Comparison of ENCODE assay signal across 27 cellular contexts in the genomic region with DNA sequence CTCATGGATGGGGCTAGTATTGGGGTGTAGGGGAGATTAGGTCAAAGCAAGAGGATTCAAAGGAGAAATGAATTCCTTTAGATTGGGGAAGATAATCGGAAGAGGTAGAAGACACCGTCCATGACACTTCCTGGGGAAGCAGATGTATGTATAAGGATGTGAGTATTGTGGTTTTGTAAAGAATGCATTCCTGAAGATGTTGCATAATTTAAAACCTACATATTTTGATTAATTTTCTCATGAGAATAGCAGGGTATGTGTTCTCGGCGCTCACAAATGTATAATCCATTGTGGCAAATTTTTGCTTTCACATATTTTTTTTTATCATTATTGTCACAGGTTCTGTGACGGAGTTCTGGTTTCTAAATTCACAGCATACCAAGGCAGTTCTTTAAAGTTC. TPM values are rescaled to one million over a fixed set of nuclear protein-coding genes. Genes with fewer than 3 reads are reported as not detected.
DNase-seq lines count a peak whose midpoint lies in the region; ATAC-seq, FAIRE-seq and TF ChIP-seq lines count a peak whose summit lies in the region.
"Had no signal": no experiment of that assay in that cellular context is flagged by ENCODE, and none has a peak within 500 bp of the region (broad histone marks: within the 10 kb centered on the region; RNA-seq: fewer than 3 reads in every experiment).

No MANE protein-coding gene starts in this region.

- H3K4me1 ChIP-seq in HepG2 (ENCODE audit: insufficient read depth, low read length) (peaks cover 96% of the 10 kb centered on the region), right lobe of liver (peaks cover 0 to 25% (median 9%) of the 10 kb centered on the region in 4 donors), Panc1 (ENCODE audit: control insufficient read depth, insufficient read depth, low read length) (peaks cover 61% of the 10 kb centered on the region)

- in situ Hi-C loops in HepG2 (cut with HindIII; ENCODE audit: extremely low pct_ligation_motif_present, low pct_unique_long_range_greater_than_20kb) (no loop called here), Panc1 (cut with HindIII; ENCODE audit: low pct_unique_long_range_greater_than_20kb, low sequenced_read_pairs) (no loop called here)

- CTCF ChIA-PET in HepG2 (lab: Yijun Ruan, JAX; ENCODE audit: low intra/inter-chr PET ratio, low total read pairs), result no interaction called here
- CTCF ChIA-PET in Panc1 (lab: Charles Lee), result interaction anchor here (0.7 kb wide), 1 partner anchor 35 kb away, joined by 4 read pairs; no protein-coding TSS in a partner anchor

- H3K27ac Mint-ChIP-seq in osteocyte (ENCODE audit: unreplicated experiment), result peak overlapping the region; percentile 74
- H3K27ac Mint-ChIP-seq in activated naive CD8-positive, alpha-beta T cell treated with anti-CD3 and anti-CD28 coated beads, Interleukin-2, amount 50 U/mL, for 24 hours, result no peak overlapping the region
- H3K27ac Mint-ChIP-seq: activated CD4-positive, alpha-beta memory T cell treated with anti-CD3 and anti-CD28 coated beads, Interleukin-2, amount 10 ng/mL, durations not matched to agents 7 days and 5 days; dendritic cell treated with granulocyte-macrophage colony-stimulating factor and Interleukin-4, amounts not matched to agents 40 ng/mL and 50 ng/mL, for 4 days; nephron progenitor cell had no signal

- FAIRE-seq in HepG2 (lab: Jason Lieb, UNC), result no peak
- no peak for FAIRE-seq in bronchial epithelial cell (lab: Jason Lieb, UNC)
- FAIRE-seq: A549, D721Med, kidney had no signal

- BruUV-seq in HepG2 (replicated peaks; lab: Mats Ljungman, UMichigan), result no TSS peak
- BruUV-seq in Panc1 (replicated peaks; lab: Mats Ljungman, UMichigan), result TSS peak; percentile 84

- peak overlapping the region; percentile 24 for H3K4me3 Mint-ChIP-seq in osteocyte (ENCODE audit: unreplicated experiment)
- H3K4me3 Mint-ChIP-seq in activated naive CD8-positive, alpha-beta T cell treated with anti-CD3 and anti-CD28 coated beads, Interleukin-2, amount 50 U/mL, for 24 hours, result no peak overlapping the region
- H3K4me3 Mint-ChIP-seq: activated CD4-positive, alpha-beta memory T cell treated with anti-CD3 and anti-CD28 coated beads, Interleukin-2, amount 10 ng/mL, durations not matched to agents 7 days and 5 days; dendritic cell treated with granulocyte-macrophage colony-stimulating factor and Interleukin-4, amounts not matched to agents 40 ng/mL and 50 ng/mL, for 4 days; nephron progenitor cell had no signal

- H3K4me2 ChIP-seq in HepG2 (ENCODE audit: low read depth, low read length), result 0 out of 2 replicates have a peak overlapping the region, but pooled peaks have one; percentile 11

- peaks cover 50% of the 10 kb centered on the region for H3K4me1 Mint-ChIP-seq in osteocyte (ENCODE audit: unreplicated experiment)
- peaks cover 12% of the 10 kb centered on the region for H3K4me1 Mint-ChIP-seq in activated naive CD8-positive, alpha-beta T cell treated with anti-CD3 and anti-CD28 coated beads, Interleukin-2, amount 50 U/mL, for 24 hours

- DNase-seq in HepG2 (ENCODE audit: low spot score) (no peak), right lobe of liver (no peak), Panc1 (ENCODE audit: low read depth, low spot score) (no peak), bronchial epithelial cell (ENCODE audit: low read depth) (peak; percentile 45), osteocyte (ENCODE audit: extremely low spot score, unreplicated experiment) (no peak), NCI-H748 (lab: John Stamatoyannopoulos, UW; ENCODE audit: unreplicated experiment) (no peak)
- DNase-seq in activated naive CD8-positive, alpha-beta T cell treated with anti-CD3 and anti-CD28 coated beads, Interleukin-2, amount 50 U/mL, for 24 hours, result no peak
- DNase-seq: activated CD4-positive, alpha-beta memory T cell treated with anti-CD3 and anti-CD28 coated beads, Interleukin-2, amount 10 ng/mL, durations not matched to agents 7 days and 5 days; activated effector memory CD4-positive, alpha-beta T cell treated with anti-CD3 and anti-CD28 coated beads, Interleukin-2, amount 50 U/mL, for 16 hours; amniotic stem cell; kidney; MG63; NCI-H1436 treated with DMSO at 0.1 percent for 48 hours; NCI-H526 treated with DMSO at 0.1 percent for 48 hours; nephron progenitor cell; posterior cingulate gyrus; SHP77; stimulated activated naive CD8-positive, alpha-beta T cell treated with anti-CD3 and anti-CD28 coated beads, Interleukin-15, Interleukin-2, amounts not matched to agents 100 U/mL and 50 U/mL, for 24 hours had no signal

- no peak overlapping the region for H2AFZ ChIP-seq in HepG2 (ENCODE audit: low read length)

- no peaks in the 10 kb centered on the region for H3K9me3 Mint-ChIP-seq in osteocyte (ENCODE audit: unreplicated experiment)
- H3K9me3 Mint-ChIP-seq in activated naive CD8-positive, alpha-beta T cell treated with anti-CD3 and anti-CD28 coated beads, Interleukin-2, amount 50 U/mL, for 24 hours, result no peaks in the 10 kb centered on the region
- H3K9me3 Mint-ChIP-seq: activated CD4-positive, alpha-beta memory T cell treated with anti-CD3 and anti-CD28 coated beads, Interleukin-2, amount 10 ng/mL, durations not matched to agents 7 days and 5 days; dendritic cell treated with granulocyte-macrophage colony-stimulating factor and Interleukin-4, amounts not matched to agents 40 ng/mL and 50 ng/mL, for 4 days; nephron progenitor cell had no signal

- no peaks in the 10 kb centered on the region; a peak in 1 of 5 replicates for H3K27me3 ChIP-seq in HepG2 (ENCODE audit: control insufficient read depth in 1 of 2, insufficient read depth in 2 of 2, low read length in 2 of 2)
- H3K27me3 ChIP-seq in right lobe of liver, result no peaks in the 10 kb centered on the region
- no peaks in the 10 kb centered on the region for H3K27me3 ChIP-seq in Panc1 (ENCODE audit: control insufficient read depth, insufficient read depth, low read length)
- no peaks in the 10 kb centered on the region for H3K27me3 ChIP-seq in bronchial epithelial cell (ENCODE audit: control insufficient read depth, insufficient read depth, low read length)
- H3K27me3 ChIP-seq: cardiac muscle cell, MG63, vagina had no signal

- peak overlapping the region; percentile 81 for H3K27ac ChIP-seq in HepG2 (ENCODE audit: extremely low read length, insufficient read depth, low read length)
- no peak overlapping the region for H3K27ac ChIP-seq in right lobe of liver
- H3K27ac ChIP-seq in Panc1 (ENCODE audit: low read length), result peak overlapping the region; percentile 100
- H3K27ac ChIP-seq: cardiac muscle cell, vagina had no signal

- 100% methylated on average over 5 of the region's 5 CpGs for WGBS in HepG2 (ENCODE audit: low lambda C conversion rate)
- 60% methylated on average over 5 of the region's 5 CpGs for WGBS in right lobe of liver (ENCODE audit: insufficient coverage, low coverage, low lambda C conversion rate, missing lambda C conversion rate)

- TF ChIP-seq CTCF in HepG2 (CRISPR knock-in tag; IDR thresholded peaks at IDR 0.05), result no peak
- no peak for TF ChIP-seq CTCF in right lobe of liver (IDR thresholded peaks at IDR 0.05)
- TF ChIP-seq CTCF in Panc1 (IDR thresholded peaks at IDR 0.05), result no peak
- no peak for TF ChIP-seq CTCF in bronchial epithelial cell (IDR thresholded peaks at IDR 0.05; ENCODE audit: insufficient read depth, low read length, severe bottlenecking)
- no peak for TF ChIP-seq CTCF in osteocyte (IDR thresholded peaks at IDR 0.05)

- H3K36me3 Mint-ChIP-seq in osteocyte (ENCODE audit: unreplicated experiment), result no peaks in the 10 kb centered on the region
- no peaks in the 10 kb centered on the region for H3K36me3 Mint-ChIP-seq in activated naive CD8-positive, alpha-beta T cell treated with anti-CD3 and anti-CD28 coated beads, Interleukin-2, amount 50 U/mL, for 24 hours (ENCODE audit: low read depth)

- H4K20me1 ChIP-seq in HepG2 (ENCODE audit: insufficient read depth, low read length), result no peaks in the 10 kb centered on the region

- no peak for TF ChIP-seq POLR2A in HepG2 (IDR thresholded peaks at IDR 0.05; ENCODE audit: insufficient read depth in 1 of 2, low read depth in 2 of 2, low read length in 2 of 2)
- no peak for TF ChIP-seq POLR2A in right lobe of liver (IDR thresholded peaks at IDR 0.05)

- H3K36me3 ChIP-seq in HepG2 (replicated peaks in 1 of 2; ENCODE audit: control insufficient read depth in 1 of 2, insufficient read depth in 2 of 2, low read length in 2 of 2), result no peaks in the 10 kb centered on the region
- H3K36me3 ChIP-seq in right lobe of liver, result no peaks in the 10 kb centered on the region
- no peaks in the 10 kb centered on the region for H3K36me3 ChIP-seq in Panc1 (ENCODE audit: control insufficient read depth, insufficient read depth, low read length)
- H3K36me3 ChIP-seq in bronchial epithelial cell (ENCODE audit: control insufficient read depth, insufficient read depth, low read length), result no peaks in the 10 kb centered on the region
- H3K36me3 ChIP-seq: cardiac muscle cell, MG63, vagina had no signal

- H3K9ac ChIP-seq in HepG2 (ENCODE audit: insufficient read depth, low read depth, low read length), result no peak overlapping the region

- intact Hi-C loops in HepG2 (cut with micrococcal nuclease; ENCODE audit: unreplicated experiment), result no loop called here
- intact Hi-C loops in right lobe of liver (cut with DNase I), result no loop called here
- intact Hi-C loops in Panc1 (cut with micrococcal nuclease; ENCODE audit: unreplicated experiment), result no loop called here

- peaks cover 4% of the 10 kb centered on the region for H3K79me2 ChIP-seq in HepG2 (ENCODE audit: insufficient read depth, low read length)

- no peak for TF ChIP-seq RAD21 in HepG2 (CRISPR knock-in tag; IDR thresholded peaks at IDR 0.05)

- H3K4me3 ChIP-seq in HepG2 (replicated peaks in 1 of 3; ENCODE audit: insufficient read depth in 1 of 3, low read depth in 2 of 3, low read length in 3 of 3) (no peak overlapping the region), right lobe of liver (no peak overlapping the region), Panc1 (ENCODE audit: low read depth in 2 of 2, low read length in 2 of 2) (no peak overlapping the region), bronchial epithelial cell (ENCODE audit: low read depth, low read length) (no peak overlapping the region)
- H3K4me3 ChIP-seq: A549, cardiac muscle cell, MG63, vagina had no signal

- ATAC-seq in HepG2, result no peak
- ATAC-seq in right lobe of liver, result no peak
- no peak for ATAC-seq in Panc1
- no peak for ATAC-seq in activated naive CD8-positive, alpha-beta T cell treated with anti-CD3 and anti-CD28 coated beads, Interleukin-2, amount 50 U/mL, for 24 hours
- no peak for ATAC-seq in GM19463 (IDR thresholded peaks at IDR 0.05; ENCODE audit: unreplicated experiment)
- ATAC-seq: A549; activated CD4-positive, CD25-positive, alpha-beta regulatory T cell treated with anti-CD3 and anti-CD28 coated beads, Interleukin-2, amount 50 U/mL, for 24 hours; sciatic nerve; stimulated activated naive CD8-positive, alpha-beta T cell treated with anti-CD3 and anti-CD28 coated beads, Interleukin-15, Interleukin-2, amounts not matched to agents 100 U/mL and 50 U/mL, for 24 hours had no signal

- POLR2A ChIA-PET in HepG2 (lab: Yijun Ruan, JAX), result interaction anchor here (2.1 kb wide), 1 partner anchor 23 kb away, joined by 12 read pairs; no protein-coding TSS in a partner anchor
- POLR2A ChIA-PET in Panc1 (lab: Charles Lee), result no interaction called here

- H3K9me3 ChIP-seq in HepG2 (ENCODE audit: low read length) (no peaks in the 10 kb centered on the region), right lobe of liver (no peaks in the 10 kb centered on the region), Panc1 (ENCODE audit: control insufficient read depth, insufficient read depth, low read depth, low read length) (no peaks in the 10 kb centered on the region)
- H3K9me3 ChIP-seq: A549, MG63, vagina had no signal

- H3K27me3 Mint-ChIP-seq in osteocyte (ENCODE audit: unreplicated experiment), result no peaks in the 10 kb centered on the region
- no peaks in the 10 kb centered on the region for H3K27me3 Mint-ChIP-seq in activated naive CD8-positive, alpha-beta T cell treated with anti-CD3 and anti-CD28 coated beads, Interleukin-2, amount 50 U/mL, for 24 hours
- H3K27me3 Mint-ChIP-seq: dendritic cell treated with granulocyte-macrophage colony-stimulating factor and Interleukin-4, amounts not matched to agents 40 ng/mL and 50 ng/mL, for 4 days had no signal

- no peak for TF ChIP-seq EP300 in HepG2 (IDR thresholded peaks at IDR 0.05; ENCODE audit: low read depth in 2 of 2, low read length in 2 of 2)
- TF ChIP-seq EP300 in HepG2 (CRISPR knock-in tag; IDR thresholded peaks at IDR 0.05; ENCODE audit: borderline replicate concordance), result no peak

RNA-seq across cellular contexts. Expression of a gene that starts 5.4 kb away (rescaled TPM):
- total RNA-seq in HepG2 (2016; rRNA removed; fragmentation: Illumina TruSeq; extraction: Trizol), result 29.3 and 42.1 TPM in 2 replicates
- total RNA-seq in HepG2 (2016; cell fraction: cytosol; rRNA removed; fragmentation: Illumina TruSeq; extraction: Trizol; ENCODE audit: low read depth), result 8.7 and 9.3 TPM in 2 replicates
- 33.2 and 42.9 TPM in 2 replicates for total RNA-seq in HepG2 (2016; cell fraction: insoluble cytoplasmic fraction; rRNA removed; fragmentation: Illumina TruSeq; extraction: Trizol)
- total RNA-seq in HepG2 (2016; cell fraction: membrane; rRNA removed; fragmentation: Illumina TruSeq; extraction: Trizol), result 9.5 and 12.0 TPM in 2 replicates
- total RNA-seq in HepG2 (2016; cell fraction: nucleus; rRNA removed; fragmentation: Illumina TruSeq; extraction: Trizol), result 34.9 and 35.8 TPM in 2 replicates
- 139 and 185 TPM in 2 replicates for polyA plus RNA-seq in HepG2 (2011; rRNA removed)
- polyA plus RNA-seq in HepG2 (2011; cell fraction: cytosol; rRNA removed), result 73.1 and 90.2 TPM in 2 replicates
- 364 and 373 TPM in 2 replicates for polyA plus RNA-seq in HepG2 (2011; cell fraction: nucleus; rRNA removed)
- polyA plus RNA-seq in HepG2 (2012), result 85.0 and 141 TPM in 2 replicates
- polyA plus RNA-seq in HepG2 (2016; cell fraction: cytosol; fragmentation: Illumina TruSeq; extraction: Trizol; ENCODE audit: low read depth), result 3.5 and 4.0 TPM in 2 replicates
- polyA plus RNA-seq in HepG2 (2016; cell fraction: insoluble cytoplasmic fraction; fragmentation: Illumina TruSeq; extraction: Trizol; ENCODE audit: low read depth), result 37.9 and 40.2 TPM in 2 replicates
- 5.3 and 7.0 TPM in 2 replicates for polyA plus RNA-seq in HepG2 (2016; cell fraction: membrane; fragmentation: Illumina TruSeq; extraction: Trizol; ENCODE audit: low read depth)
- 40.4 and 41.7 TPM in 2 replicates for polyA plus RNA-seq in HepG2 (2016; cell fraction: nucleus; fragmentation: Illumina TruSeq; extraction: Trizol; ENCODE audit: insufficient read depth, low read depth)
- polyA minus RNA-seq in HepG2 (2011; rRNA and poly(A)+ RNA removed; ENCODE audit: low replicate concordance), result 0.05 and 121 TPM in 2 replicates
- 79.2 and 81.2 TPM in 2 replicates for polyA minus RNA-seq in HepG2 (2011; cell fraction: cytosol; rRNA and poly(A)+ RNA removed)
- 325 and 368 TPM in 2 replicates for polyA minus RNA-seq in HepG2 (2011; cell fraction: nucleus; rRNA and poly(A)+ RNA removed)
- 10 to 100 TPM; 30.4 to 69.3 (median 42.3) TPM for total RNA-seq in right lobe of liver
- 221 TPM for total RNA-seq in Panc1 (2021; ENCODE audit: unreplicated experiment)
- polyA plus RNA-seq in Panc1 (2012; ENCODE audit: insufficient read length), result 242 TPM
- total RNA-seq in bronchial epithelial cell, result 49.2 and 53.0 TPM in 2 replicates
- 30.0 and 32.4 TPM in 2 replicates for total RNA-seq in osteocyte
- total RNA-seq: OCI-LY7 had no signal

Comparison
In these comparisons a context has a peak if more than half of its experiments do, and no peak if none do; other contexts are left out.
1. H3K27ac ChIP-seq: peak in HepG2 (single experiment) and Panc1 (single experiment); none in right lobe of liver (0 of 3).